8 cellular contexts compared by ENCODE assay signal in genomic region chr18:33898427-33898826, GRCh38.
"Had no signal": no experiment of that assay in that cellular context is flagged by ENCODE, and none has a peak within 500 bp of the region (broad histone marks: within the 10 kb centered on the region; RNA-seq: fewer than 3 reads in every experiment).

No MANE protein-coding gene starts in this region.

- DNase-seq: GDM1, GF-D8 had no signal

- ATAC-seq: GM12878 had no signal

- H3K4me3 ChIP-seq: GM12878 had no signal

- FAIRE-seq: G401.6, GM12878, GM12891, GM12892, GM18507, GM19239 had no signal
